In the genomic region with DNA sequence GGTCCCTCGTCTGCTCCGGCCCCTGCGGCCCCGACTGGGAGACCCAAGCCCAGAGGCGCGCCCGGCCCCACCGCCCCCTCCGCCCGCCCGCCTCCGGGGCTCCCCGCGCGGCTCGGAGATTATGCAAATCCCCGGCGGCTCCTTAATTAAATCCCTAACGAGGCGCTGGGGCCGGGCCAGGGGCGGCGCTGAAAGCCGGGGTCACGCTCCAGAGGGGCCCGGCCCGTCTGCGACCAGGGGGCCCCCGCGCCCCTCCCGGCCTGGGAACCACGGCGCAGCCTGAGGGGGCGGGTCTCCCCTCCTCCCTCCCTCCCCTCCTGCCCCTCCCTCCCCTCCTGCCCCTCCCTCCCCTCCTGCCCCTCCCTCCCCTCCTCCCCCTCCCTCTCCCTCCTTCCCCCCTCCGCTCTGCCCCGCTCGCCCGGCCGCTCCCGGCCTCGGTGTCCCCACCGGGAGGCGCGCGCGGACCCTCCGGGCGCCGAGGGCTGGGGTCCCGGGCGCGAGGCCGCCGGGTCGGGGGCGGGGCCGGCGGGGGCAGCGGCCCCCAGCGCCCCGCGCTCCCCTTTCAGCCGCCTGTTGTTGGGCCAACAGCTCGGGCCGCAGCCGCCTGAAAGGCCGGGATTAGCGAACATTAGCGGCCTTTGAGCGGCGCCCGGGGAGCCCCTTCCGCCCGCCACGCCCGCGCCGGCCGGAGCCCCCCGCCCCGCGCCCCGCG, we compare ENCODE assay signal across 1 cellular context.
TF ChIP-seq lines count a peak whose summit lies in the region.

No MANE protein-coding gene starts in this region.

TF ChIP-seq in WTC11, 78 proteins besides CTCF, POLR2A, EP300 and RAD21 (continued from another document):
- TF ChIP-seq, protein P1, sequence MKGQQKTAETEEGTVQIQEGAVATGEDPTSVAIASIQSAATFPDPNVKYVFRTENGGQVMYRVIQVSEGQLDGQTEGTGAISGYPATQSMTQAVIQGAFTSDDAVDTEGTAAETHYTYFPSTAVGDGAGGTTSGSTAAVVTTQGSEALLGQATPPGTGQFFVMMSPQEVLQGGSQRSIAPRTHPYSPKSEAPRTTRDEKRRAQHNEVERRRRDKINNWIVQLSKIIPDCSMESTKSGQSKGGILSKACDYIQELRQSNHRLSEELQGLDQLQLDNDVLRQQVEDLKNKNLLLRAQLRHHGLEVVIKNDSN (CRISPR knock-in tag; IDR thresholded peaks at IDR 0.05), result no peak
- TF ChIP-seq JAZF1 (CRISPR knock-in tag; IDR thresholded peaks at IDR 0.05) (no peak), MYBL2 (CRISPR knock-in tag; IDR thresholded peaks at IDR 0.05) (no peak)
